8 cellular contexts compared by ENCODE assay signal in genomic region chr17:57948555-57949420, GRCh38. TPM values are rescaled to one million over a fixed set of nuclear protein-coding genes. Genes with fewer than 3 reads are reported as not detected.
DNase-seq lines count a peak whose midpoint lies in the region; ATAC-seq and TF ChIP-seq lines count a peak whose summit lies in the region.

No MANE protein-coding gene starts in this region.

- H3K27me3 Mint-ChIP-seq in central memory CD8-positive, alpha-beta T cell, result no peaks in the 10 kb centered on the region

- H3K4me1 ChIP-seq in mesodermal cell (ENCODE audit: control insufficient read depth, insufficient read depth, low read length, poor library complexity, severe bottlenecking), result peaks cover 82% of the 10 kb centered on the region

- H3K36me3 ChIP-seq in mesodermal cell (ENCODE audit: control insufficient read depth, insufficient read depth, low read length), result peaks cover 3% of the 10 kb centered on the region

- ATAC-seq in central memory CD8-positive, alpha-beta T cell (replicated peaks; ENCODE audit: extremely low read depth, poor library complexity, severe bottlenecking), result no peak
- no peak for ATAC-seq in HG02610 (IDR thresholded peaks at IDR 0.05; ENCODE audit: unreplicated experiment)
- ATAC-seq in HG03442 (IDR thresholded peaks at IDR 0.05; ENCODE audit: unreplicated experiment), result no peak

- TF ChIP-seq POLR2A in NB4 (IDR thresholded peaks at IDR 0.05; ENCODE audit: extremely low read depth, insufficient read length), result no peak

- peak; percentile 52 for DNase-seq in ELF-1 (ENCODE audit: low read depth, low spot score)
- peak; percentile 63 for DNase-seq in NB4 (ENCODE audit: low read depth)
- DNase-seq in central memory CD8-positive, alpha-beta T cell (ENCODE audit: low spot score in 2 of 2), result no peak
- no peak for DNase-seq in activated CD8-positive, alpha-beta memory T cell treated with anti-CD3 and anti-CD28 coated beads, Interleukin-2, amount 50 U/mL, for 48 hours
- DNase-seq in COLO668 (lab: John Stamatoyannopoulos, UW; ENCODE audit: unreplicated experiment), result no peak

- peak overlapping the region; percentile 97 for H3K27ac ChIP-seq in mesodermal cell (ENCODE audit: low read depth, low read length, severe bottlenecking)

- 56 to 66% methylated on average over 4 to 5 of the region's 5 CpGs for WGBS in mesodermal cell (ENCODE audit: insufficient coverage in 2 of 2), 2 experiments

- H3K4me3 ChIP-seq in NB4 (ENCODE audit: low read depth, low read length) (no peak overlapping the region), mesodermal cell (ENCODE audit: extremely low read depth, insufficient read depth, low read length, poor library complexity, severe bottlenecking) (no peak overlapping the region)

- H3K27ac Mint-ChIP-seq in central memory CD8-positive, alpha-beta T cell (ENCODE audit: low read depth), result peak overlapping the region; percentile 56

- no peaks in the 10 kb centered on the region for H3K9me3 Mint-ChIP-seq in central memory CD8-positive, alpha-beta T cell

- peaks cover 30% of the 10 kb centered on the region for H3K4me1 Mint-ChIP-seq in central memory CD8-positive, alpha-beta T cell

- H3K9me3 ChIP-seq in mesodermal cell (ENCODE audit: control insufficient read depth, low read length), result no peaks in the 10 kb centered on the region

- no peaks in the 10 kb centered on the region for H3K36me3 Mint-ChIP-seq in central memory CD8-positive, alpha-beta T cell (ENCODE audit: insufficient read depth)

- no peak for TF ChIP-seq CTCF in NB4 (IDR thresholded peaks at IDR 0.05; ENCODE audit: low read depth, low read length)

- peak overlapping the region; percentile 23 for H3K4me3 Mint-ChIP-seq in central memory CD8-positive, alpha-beta T cell

RNA-seq across cellular contexts. Expression of gene CUEDC1, which starts 6.4 kb away (rescaled TPM):
- 17.0 TPM for polyA plus RNA-seq in mesodermal cell (2013, experiment 1 of 2)
- polyA plus RNA-seq in mesodermal cell (2013, experiment 2 of 2), result 17.3 TPM

RNA-seq across cellular contexts. Expression of gene VEZF1, which starts 39.3 kb away (rescaled TPM):
- polyA plus RNA-seq in mesodermal cell (2013, experiment 1 of 2), result 80.2 TPM
- 79.5 TPM for polyA plus RNA-seq in mesodermal cell (2013, experiment 2 of 2)

RNA-seq across cellular contexts. Expression of gene SRSF1, which starts 58.3 kb away (rescaled TPM):
- 134 TPM for polyA plus RNA-seq in mesodermal cell (2013, experiment 1 of 2)
- 130 TPM for polyA plus RNA-seq in mesodermal cell (2013, experiment 2 of 2)

Comparison
In these comparisons a context has a peak if more than half of its experiments do, and no peak if none do; other contexts are left out.
1. DNase-seq: peak in ELF-1 (single experiment) and NB4 (single experiment); none in central memory CD8-positive, alpha-beta T cell (0 of 2), activated CD8-positive, alpha-beta memory T cell treated with anti-CD3 and anti-CD28 coated beads, Interleukin-2, amount 50 U/mL, for 48 hours (single experiment) and COLO668 (single experiment).